ENCODE assay signal across 1 cellular context in genomic region chr19:56317749-56318148, GRCh38.
TF ChIP-seq lines count a peak whose summit lies in the region.

No MANE protein-coding gene starts in this region.

TF ChIP-seq in HepG2, 621 proteins besides CTCF, POLR2A, EP300 and RAD21 (continued from another document):
- TF ChIP-seq, protein P1, sequence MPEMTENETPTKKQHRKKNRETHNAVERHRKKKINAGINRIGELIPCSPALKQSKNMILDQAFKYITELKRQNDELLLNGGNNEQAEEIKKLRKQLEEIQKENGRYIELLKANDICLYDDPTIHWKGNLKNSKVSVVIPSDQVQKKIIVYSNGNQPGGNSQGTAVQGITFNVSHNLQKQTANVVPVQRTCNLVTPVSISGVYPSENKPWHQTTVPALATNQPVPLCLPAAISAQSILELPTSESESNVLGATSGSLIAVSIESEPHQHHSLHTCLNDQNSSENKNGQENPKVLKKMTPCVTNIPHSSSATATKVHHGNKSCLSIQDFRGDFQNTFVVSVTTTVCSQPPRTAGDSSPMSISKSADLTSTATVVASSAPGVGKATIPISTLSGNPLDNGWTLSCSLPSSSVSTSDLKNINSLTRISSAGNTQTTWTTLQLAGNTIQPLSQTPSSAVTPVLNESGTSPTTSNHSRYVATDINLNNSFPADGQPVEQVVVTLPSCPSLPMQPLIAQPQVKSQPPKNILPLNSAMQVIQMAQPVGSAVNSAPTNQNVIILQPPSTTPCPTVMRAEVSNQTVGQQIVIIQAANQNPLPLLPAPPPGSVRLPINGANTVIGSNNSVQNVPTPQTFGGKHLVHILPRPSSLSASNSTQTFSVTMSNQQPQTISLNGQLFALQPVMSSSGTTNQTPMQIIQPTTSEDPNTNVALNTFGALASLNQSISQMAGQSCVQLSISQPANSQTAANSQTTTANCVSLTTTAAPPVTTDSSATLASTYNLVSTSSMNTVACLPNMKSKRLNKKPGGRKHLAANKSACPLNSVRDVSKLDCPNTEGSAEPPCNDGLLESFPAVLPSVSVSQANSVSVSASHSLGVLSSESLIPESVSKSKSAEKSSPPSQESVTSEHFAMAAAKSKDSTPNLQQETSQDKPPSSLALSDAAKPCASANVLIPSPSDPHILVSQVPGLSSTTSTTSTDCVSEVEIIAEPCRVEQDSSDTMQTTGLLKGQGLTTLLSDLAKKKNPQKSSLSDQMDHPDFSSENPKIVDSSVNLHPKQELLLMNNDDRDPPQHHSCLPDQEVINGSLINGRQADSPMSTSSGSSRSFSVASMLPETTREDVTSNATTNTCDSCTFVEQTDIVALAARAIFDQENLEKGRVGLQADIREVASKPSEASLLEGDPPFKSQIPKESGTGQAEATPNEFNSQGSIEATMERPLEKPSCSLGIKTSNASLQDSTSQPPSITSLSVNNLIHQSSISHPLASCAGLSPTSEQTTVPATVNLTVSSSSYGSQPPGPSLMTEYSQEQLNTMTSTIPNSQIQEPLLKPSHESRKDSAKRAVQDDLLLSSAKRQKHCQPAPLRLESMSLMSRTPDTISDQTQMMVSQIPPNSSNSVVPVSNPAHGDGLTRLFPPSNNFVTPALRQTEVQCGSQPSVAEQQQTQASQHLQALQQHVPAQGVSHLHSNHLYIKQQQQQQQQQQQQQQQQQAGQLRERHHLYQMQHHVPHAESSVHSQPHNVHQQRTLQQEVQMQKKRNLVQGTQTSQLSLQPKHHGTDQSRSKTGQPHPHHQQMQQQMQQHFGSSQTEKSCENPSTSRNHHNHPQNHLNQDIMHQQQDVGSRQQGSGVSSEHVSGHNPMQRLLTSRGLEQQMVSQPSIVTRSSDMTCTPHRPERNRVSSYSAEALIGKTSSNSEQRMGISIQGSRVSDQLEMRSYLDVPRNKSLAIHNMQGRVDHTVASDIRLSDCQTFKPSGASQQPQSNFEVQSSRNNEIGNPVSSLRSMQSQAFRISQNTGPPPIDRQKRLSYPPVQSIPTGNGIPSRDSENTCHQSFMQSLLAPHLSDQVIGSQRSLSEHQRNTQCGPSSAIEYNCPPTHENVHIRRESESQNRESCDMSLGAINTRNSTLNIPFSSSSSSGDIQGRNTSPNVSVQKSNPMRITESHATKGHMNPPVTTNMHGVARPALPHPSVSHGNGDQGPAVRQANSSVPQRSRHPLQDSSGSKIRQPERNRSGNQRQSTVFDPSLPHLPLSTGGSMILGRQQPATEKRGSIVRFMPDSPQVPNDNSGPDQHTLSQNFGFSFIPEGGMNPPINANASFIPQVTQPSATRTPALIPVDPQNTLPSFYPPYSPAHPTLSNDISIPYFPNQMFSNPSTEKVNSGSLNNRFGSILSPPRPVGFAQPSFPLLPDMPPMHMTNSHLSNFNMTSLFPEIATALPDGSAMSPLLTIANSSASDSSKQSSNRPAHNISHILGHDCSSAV (CRISPR knock-in tag; IDR thresholded peaks at IDR 0.05; ENCODE audit: borderline replicate concordance): no peak
- no peak for TF ChIP-seq ZNF383 (CRISPR knock-in tag; IDR thresholded peaks at IDR 0.05; ENCODE audit: borderline replicate concordance)
- TF ChIP-seq ZNF337 (CRISPR knock-in tag; IDR thresholded peaks at IDR 0.05; ENCODE audit: borderline replicate concordance, low read depth): no peak
- TF ChIP-seq, protein P2, sequence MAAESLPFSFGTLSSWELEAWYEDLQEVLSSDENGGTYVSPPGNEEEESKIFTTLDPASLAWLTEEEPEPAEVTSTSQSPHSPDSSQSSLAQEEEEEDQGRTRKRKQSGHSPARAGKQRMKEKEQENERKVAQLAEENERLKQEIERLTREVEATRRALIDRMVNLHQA (CRISPR knock-in tag; IDR thresholded peaks at IDR 0.05): no peak
- no peak for TF ChIP-seq MYC (CRISPR knock-in tag; IDR thresholded peaks at IDR 0.05; ENCODE audit: borderline replicate concordance)
- no peak for TF ChIP-seq ZZZ3 (CRISPR knock-in tag; IDR thresholded peaks at IDR 0.05; ENCODE audit: borderline replicate concordance)
- no peak for TF ChIP-seq SAFB2 (CRISPR knock-in tag; IDR thresholded peaks at IDR 0.05; ENCODE audit: borderline replicate concordance, low read depth)
- no peak for TF ChIP-seq ATM (IDR thresholded peaks at IDR 0.05; ENCODE audit: borderline replicate concordance)
- TF ChIP-seq ZNF816 (CRISPR knock-in tag; IDR thresholded peaks at IDR 0.05; ENCODE audit: borderline replicate concordance): no peak
